ENCODE assay signal across 1 cellular context in genomic region chr11:102111787-102112653, GRCh38.
A peak's percentile ranks its signal among the peaks of the same experiment; 100 is the strongest.
TF ChIP-seq lines count a peak whose summit lies in the region.

No MANE protein-coding gene starts in this region.

TF ChIP-seq in HepG2, 621 proteins besides CTCF, POLR2A, EP300 and RAD21 (continued from another document and continues in another):
- TF ChIP-seq HOMEZ (CRISPR knock-in tag; IDR thresholded peaks at IDR 0.05; ENCODE audit: low read depth): no peak
- peak; percentile 68 for TF ChIP-seq PAXIP1 (CRISPR knock-in tag; conservative IDR thresholded peaks at IDR 0.05)
- TF ChIP-seq, protein P1, sequence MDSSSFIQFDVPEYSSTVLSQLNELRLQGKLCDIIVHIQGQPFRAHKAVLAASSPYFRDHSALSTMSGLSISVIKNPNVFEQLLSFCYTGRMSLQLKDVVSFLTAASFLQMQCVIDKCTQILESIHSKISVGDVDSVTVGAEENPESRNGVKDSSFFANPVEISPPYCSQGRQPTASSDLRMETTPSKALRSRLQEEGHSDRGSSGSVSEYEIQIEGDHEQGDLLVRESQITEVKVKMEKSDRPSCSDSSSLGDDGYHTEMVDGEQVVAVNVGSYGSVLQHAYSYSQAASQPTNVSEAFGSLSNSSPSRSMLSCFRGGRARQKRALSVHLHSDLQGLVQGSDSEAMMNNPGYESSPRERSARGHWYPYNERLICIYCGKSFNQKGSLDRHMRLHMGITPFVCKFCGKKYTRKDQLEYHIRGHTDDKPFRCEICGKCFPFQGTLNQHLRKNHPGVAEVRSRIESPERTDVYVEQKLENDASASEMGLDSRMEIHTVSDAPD (CRISPR knock-in tag; IDR thresholded peaks at IDR 0.05): 0 out of 2 replicates have a peak, but pooled peaks have one; percentile 22
- no peak for TF ChIP-seq ZNF790 (CRISPR knock-in tag; IDR thresholded peaks at IDR 0.05; ENCODE audit: borderline replicate concordance)
- TF ChIP-seq NRL (CRISPR knock-in tag; IDR thresholded peaks at IDR 0.05; ENCODE audit: borderline replicate concordance): no peak
- peak; percentile 75 for TF ChIP-seq NR2F2 (IDR thresholded peaks at IDR 0.05; ENCODE audit: borderline replicate concordance, low read depth)
- TF ChIP-seq, protein P2, sequence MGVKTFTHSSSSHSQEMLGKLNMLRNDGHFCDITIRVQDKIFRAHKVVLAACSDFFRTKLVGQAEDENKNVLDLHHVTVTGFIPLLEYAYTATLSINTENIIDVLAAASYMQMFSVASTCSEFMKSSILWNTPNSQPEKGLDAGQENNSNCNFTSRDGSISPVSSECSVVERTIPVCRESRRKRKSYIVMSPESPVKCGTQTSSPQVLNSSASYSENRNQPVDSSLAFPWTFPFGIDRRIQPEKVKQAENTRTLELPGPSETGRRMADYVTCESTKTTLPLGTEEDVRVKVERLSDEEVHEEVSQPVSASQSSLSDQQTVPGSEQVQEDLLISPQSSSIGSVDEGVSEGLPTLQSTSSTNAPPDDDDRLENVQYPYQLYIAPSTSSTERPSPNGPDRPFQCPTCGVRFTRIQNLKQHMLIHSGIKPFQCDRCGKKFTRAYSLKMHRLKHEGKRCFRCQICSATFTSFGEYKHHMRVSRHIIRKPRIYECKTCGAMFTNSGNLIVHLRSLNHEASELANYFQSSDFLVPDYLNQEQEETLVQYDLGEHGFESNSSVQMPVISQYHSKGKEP (CRISPR knock-in tag; IDR thresholded peaks at IDR 0.05): no peak; the same call in 1 of the 2 replicates
- peak; percentile 14; the same call in 1 of the 2 replicates for TF ChIP-seq ZNF644 (CRISPR knock-in tag; IDR thresholded peaks at IDR 0.05; ENCODE audit: low read depth)
- no peak for TF ChIP-seq CREB1 (IDR thresholded peaks at IDR 0.05)
- peak; percentile 37 for TF ChIP-seq CREB1 (CRISPR knock-in tag; IDR thresholded peaks at IDR 0.05)
- TF ChIP-seq ZNF317 (CRISPR knock-in tag; IDR thresholded peaks at IDR 0.05): peak; percentile 72; the same call in 1 of the 2 replicates
- TF ChIP-seq ZEB1 (IDR thresholded peaks at IDR 0.05; ENCODE audit: insufficient replicate concordance, low read depth): no peak
- no peak for TF ChIP-seq NFKBIZ (CRISPR knock-in tag; IDR thresholded peaks at IDR 0.05)
- no peak for TF ChIP-seq ZNF737 (CRISPR knock-in tag; IDR thresholded peaks at IDR 0.05; ENCODE audit: borderline replicate concordance)
- TF ChIP-seq RXRA (CRISPR knock-in tag; IDR thresholded peaks at IDR 0.05): peak; percentile 81; the same call in 1 of the 2 replicates
- TF ChIP-seq KAT7 (CRISPR knock-in tag; IDR thresholded peaks at IDR 0.05; ENCODE audit: borderline replicate concordance): no peak; the same call in 1 of the 2 replicates
- TF ChIP-seq ZNF703 (CRISPR knock-in tag; IDR thresholded peaks at IDR 0.05; ENCODE audit: borderline replicate concordance): no peak
- TF ChIP-seq, protein P3, sequence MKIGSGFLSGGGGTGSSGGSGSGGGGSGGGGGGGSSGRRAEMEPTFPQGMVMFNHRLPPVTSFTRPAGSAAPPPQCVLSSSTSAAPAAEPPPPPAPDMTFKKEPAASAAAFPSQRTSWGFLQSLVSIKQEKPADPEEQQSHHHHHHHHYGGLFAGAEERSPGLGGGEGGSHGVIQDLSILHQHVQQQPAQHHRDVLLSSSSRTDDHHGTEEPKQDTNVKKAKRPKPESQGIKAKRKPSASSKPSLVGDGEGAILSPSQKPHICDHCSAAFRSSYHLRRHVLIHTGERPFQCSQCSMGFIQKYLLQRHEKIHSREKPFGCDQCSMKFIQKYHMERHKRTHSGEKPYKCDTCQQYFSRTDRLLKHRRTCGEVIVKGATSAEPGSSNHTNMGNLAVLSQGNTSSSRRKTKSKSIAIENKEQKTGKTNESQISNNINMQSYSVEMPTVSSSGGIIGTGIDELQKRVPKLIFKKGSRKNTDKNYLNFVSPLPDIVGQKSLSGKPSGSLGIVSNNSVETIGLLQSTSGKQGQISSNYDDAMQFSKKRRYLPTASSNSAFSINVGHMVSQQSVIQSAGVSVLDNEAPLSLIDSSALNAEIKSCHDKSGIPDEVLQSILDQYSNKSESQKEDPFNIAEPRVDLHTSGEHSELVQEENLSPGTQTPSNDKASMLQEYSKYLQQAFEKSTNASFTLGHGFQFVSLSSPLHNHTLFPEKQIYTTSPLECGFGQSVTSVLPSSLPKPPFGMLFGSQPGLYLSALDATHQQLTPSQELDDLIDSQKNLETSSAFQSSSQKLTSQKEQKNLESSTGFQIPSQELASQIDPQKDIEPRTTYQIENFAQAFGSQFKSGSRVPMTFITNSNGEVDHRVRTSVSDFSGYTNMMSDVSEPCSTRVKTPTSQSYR (CRISPR knock-in tag; IDR thresholded peaks at IDR 0.05; ENCODE audit: borderline replicate concordance): peak; percentile 85
- no peak for TF ChIP-seq ZNF569 (CRISPR knock-in tag; IDR thresholded peaks at IDR 0.05; ENCODE audit: borderline replicate concordance)
- no peak for TF ChIP-seq PBX2 (CRISPR knock-in tag; IDR thresholded peaks at IDR 0.05)
- 0 out of 2 replicates have a peak, but pooled peaks have one; percentile 5 for TF ChIP-seq NR2C2 (CRISPR knock-in tag; IDR thresholded peaks at IDR 0.05; ENCODE audit: borderline replicate concordance)
- TF ChIP-seq, protein P4, sequence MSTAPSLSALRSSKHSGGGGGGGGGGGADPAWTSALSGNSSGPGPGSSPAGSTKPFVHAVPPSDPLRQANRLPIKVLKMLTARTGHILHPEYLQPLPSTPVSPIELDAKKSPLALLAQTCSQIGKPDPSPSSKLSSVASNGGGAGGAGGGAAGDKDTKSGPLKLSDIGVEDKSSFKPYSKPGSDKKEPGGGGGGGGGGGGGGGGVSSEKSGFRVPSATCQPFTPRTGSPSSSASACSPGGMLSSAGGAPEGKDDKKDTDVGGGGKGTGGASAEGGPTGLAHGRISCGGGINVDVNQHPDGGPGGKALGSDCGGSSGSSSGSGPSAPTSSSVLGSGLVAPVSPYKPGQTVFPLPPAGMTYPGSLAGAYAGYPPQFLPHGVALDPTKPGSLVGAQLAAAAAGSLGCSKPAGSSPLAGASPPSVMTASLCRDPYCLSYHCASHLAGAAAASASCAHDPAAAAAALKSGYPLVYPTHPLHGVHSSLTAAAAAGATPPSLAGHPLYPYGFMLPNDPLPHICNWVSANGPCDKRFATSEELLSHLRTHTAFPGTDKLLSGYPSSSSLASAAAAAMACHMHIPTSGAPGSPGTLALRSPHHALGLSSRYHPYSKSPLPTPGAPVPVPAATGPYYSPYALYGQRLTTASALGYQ (CRISPR knock-in tag; IDR thresholded peaks at IDR 0.05): peak; percentile 84; the same call in 1 of the 2 replicates
- no peak for TF ChIP-seq ISX (CRISPR knock-in tag; conservative IDR thresholded peaks at IDR 0.05)
- 0 out of 2 replicates have a peak, but pooled peaks have one; percentile 40 for TF ChIP-seq PITX1 (CRISPR knock-in tag; IDR thresholded peaks at IDR 0.05)
- TF ChIP-seq HMG20B (CRISPR knock-in tag; conservative IDR thresholded peaks at IDR 0.05): peak; percentile 81
- TF ChIP-seq GABPA (IDR thresholded peaks at IDR 0.05; ENCODE audit: low read depth, low read length): no peak
- 0 out of 2 replicates have a peak, but pooled peaks have one; percentile 8 for TF ChIP-seq GABPA (CRISPR knock-in tag; IDR thresholded peaks at IDR 0.05; ENCODE audit: low read depth)
- TF ChIP-seq, protein P5, sequence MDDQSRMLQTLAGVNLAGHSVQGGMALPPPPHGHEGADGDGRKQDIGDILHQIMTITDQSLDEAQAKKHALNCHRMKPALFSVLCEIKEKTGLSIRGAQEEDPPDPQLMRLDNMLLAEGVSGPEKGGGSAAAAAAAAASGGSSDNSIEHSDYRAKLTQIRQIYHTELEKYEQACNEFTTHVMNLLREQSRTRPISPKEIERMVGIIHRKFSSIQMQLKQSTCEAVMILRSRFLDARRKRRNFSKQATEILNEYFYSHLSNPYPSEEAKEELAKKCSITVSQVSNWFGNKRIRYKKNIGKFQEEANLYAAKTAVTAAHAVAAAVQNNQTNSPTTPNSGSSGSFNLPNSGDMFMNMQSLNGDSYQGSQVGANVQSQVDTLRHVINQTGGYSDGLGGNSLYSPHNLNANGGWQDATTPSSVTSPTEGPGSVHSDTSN (CRISPR knock-in tag; IDR thresholded peaks at IDR 0.05; ENCODE audit: borderline replicate concordance): no peak
- TF ChIP-seq CREM (IDR thresholded peaks at IDR 0.05): peak; percentile 87
- TF ChIP-seq CREM (CRISPR knock-in tag; IDR thresholded peaks at IDR 0.05): no peak
- TF ChIP-seq ZNF362 (CRISPR knock-in tag; IDR thresholded peaks at IDR 0.05; ENCODE audit: borderline replicate concordance): peak; percentile 53; the same call in 1 of the 2 replicates
- TF ChIP-seq BHLHE40 (IDR thresholded peaks at IDR 0.05; ENCODE audit: low read length): peak; percentile 61
- TF ChIP-seq TCF7L2 (IDR thresholded peaks at IDR 0.05; ENCODE audit: low read depth, low read length): peak; percentile 77
- no peak for TF ChIP-seq ZNF382 (CRISPR knock-in tag; IDR thresholded peaks at IDR 0.05; ENCODE audit: borderline replicate concordance)
- no peak for TF ChIP-seq ZNF724P (CRISPR knock-in tag; IDR thresholded peaks at IDR 0.05; ENCODE audit: borderline replicate concordance)
- no peak; the same call in 1 of the 2 replicates for TF ChIP-seq ELF4 (CRISPR knock-in tag; IDR thresholded peaks at IDR 0.05; ENCODE audit: borderline replicate concordance)
- peak; percentile 85 for TF ChIP-seq NFIC (IDR thresholded peaks at IDR 0.05; ENCODE audit: low read length)
- 0 out of 2 replicates have a peak, but pooled peaks have one; percentile 23 for TF ChIP-seq FOXK1 (CRISPR knock-in tag; IDR thresholded peaks at IDR 0.05; ENCODE audit: borderline replicate concordance, low read depth)
- no peak for TF ChIP-seq DZIP1 (CRISPR knock-in tag; IDR thresholded peaks at IDR 0.05)
- TF ChIP-seq ZNF20 (CRISPR knock-in tag; IDR thresholded peaks at IDR 0.05): peak; percentile 42; the same call in 1 of the 2 replicates
- TF ChIP-seq HOXA5 (CRISPR knock-in tag; IDR thresholded peaks at IDR 0.05): peak; percentile 7; the same call in 1 of the 2 replicates
- no peak; the same call in 1 of the 2 replicates for TF ChIP-seq RARA (CRISPR knock-in tag; IDR thresholded peaks at IDR 0.05)
- TF ChIP-seq CEBPB (IDR thresholded peaks at IDR 0.05; ENCODE audit: borderline replicate concordance, low read depth, low read length): peak; percentile 15; the same call in 1 of the 2 replicates
